ENCODE assay signal across 8 cellular contexts in the genomic region with DNA sequence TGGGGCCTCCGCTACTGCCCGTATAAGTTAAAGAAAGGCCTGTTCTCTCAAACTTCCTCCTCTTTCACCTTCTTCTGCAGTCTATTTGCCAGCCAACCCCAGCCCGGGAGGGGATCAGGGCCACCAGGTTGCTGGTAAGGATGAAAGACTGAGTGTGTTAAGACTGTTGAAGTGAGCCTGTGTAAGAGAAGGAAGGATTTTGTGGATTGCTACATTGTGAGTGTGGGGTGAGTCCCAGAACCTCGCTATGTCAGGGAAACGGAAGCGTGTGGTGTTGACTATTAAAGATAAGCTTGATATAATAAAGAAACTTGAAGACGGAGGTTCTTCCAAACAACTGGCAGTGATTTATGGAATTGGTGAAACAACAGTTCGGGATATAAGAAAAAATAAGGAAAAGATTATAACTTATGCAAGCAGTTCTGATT. TPM values are rescaled to one million over a fixed set of nuclear protein-coding genes. Genes with fewer than 3 reads are reported as not detected.
A peak's percentile ranks its signal among the peaks of the same experiment; 100 is the strongest.
DNase-seq lines count a peak whose midpoint lies in the region; ATAC-seq, FAIRE-seq and TF ChIP-seq lines count a peak whose summit lies in the region.

No MANE protein-coding gene starts in this region.

- TF ChIP-seq CTCF in AG09309 (IDR thresholded peaks at IDR 0.05; ENCODE audit: control insufficient read depth, insufficient read depth, low read depth, low read length, missing control alignments) (no peak), GM12878 (IDR thresholded peaks at IDR 0.05 in 2 of 3, conservative IDR thresholded peaks at IDR 0.05 in 1 of 3; ENCODE audit: control insufficient read depth in 2 of 3, extremely low read depth in 1 of 3, insufficient read depth in 1 of 3, low read depth in 3 of 3, low read length in 3 of 3) (no peak), kidney epithelial cell (IDR thresholded peaks at IDR 0.05; ENCODE audit: insufficient read depth, low read length, poor library complexity, severe bottlenecking) (no peak), testis (IDR thresholded peaks at IDR 0.05) (no peak)

- in situ Hi-C loops in GM12878 (cut with MboI) = loop anchor here (5.0 kb wide), 3 partner anchors 338 to 553 kb away; no protein-coding TSS in a partner anchor

- TF ChIP-seq RAD21 in GM12878 (IDR thresholded peaks at IDR 0.05; ENCODE audit: insufficient read depth, low read depth, low read length) = no peak

- peak overlapping the region; percentile 93 for H3K4me2 ChIP-seq in GM12878 (ENCODE audit: control insufficient read depth, insufficient read depth)

- peak overlapping the region; percentile 78 for H3K27ac ChIP-seq in GM12878 (ENCODE audit: control insufficient read depth, insufficient read depth)
- peak overlapping the region; percentile 83 to 84 for H3K27ac ChIP-seq in testis

- H3K36me3 ChIP-seq in GM12878 (ENCODE audit: control insufficient read depth in 2 of 2, insufficient read depth in 2 of 2, low read length in 1 of 2) (no peaks in the 10 kb centered on the region), kidney epithelial cell (ENCODE audit: control insufficient read depth, insufficient read depth, low read length) (no peaks in the 10 kb centered on the region), testis (ENCODE audit: low read depth, missing control alignments) (no peaks in the 10 kb centered on the region)

- peaks cover 52% of the 10 kb centered on the region for H3K79me2 ChIP-seq in GM12878 (ENCODE audit: control insufficient read depth, insufficient read depth, low read length)

- ATAC-seq in HG02623 (IDR thresholded peaks at IDR 0.05; ENCODE audit: unreplicated experiment) = peak; percentile 1
- ATAC-seq in GM12878 = peak; percentile 6
- ATAC-seq in HG03280 (IDR thresholded peaks at IDR 0.05; ENCODE audit: unreplicated experiment) = no peak
- no peak for ATAC-seq in HG03354 (IDR thresholded peaks at IDR 0.05; ENCODE audit: poor library complexity, severe bottlenecking, unreplicated experiment)

- RAD21 ChIA-PET in GM12878 (lab: Charles Lee; ENCODE audit: unreplicated experiment) = interaction anchor here (0.8 to 3.3 kb wide), 12 partner anchors 11 to 675 kb away, joined by 3 to 71 read pairs (median 6); a partner anchor contains a TSS

- peak overlapping the region; percentile 67 for H3K9ac ChIP-seq in GM12878 (ENCODE audit: control insufficient read depth, insufficient read depth, low read length)

- no peaks in the 10 kb centered on the region for H4K20me1 ChIP-seq in GM12878 (ENCODE audit: control insufficient read depth, insufficient read depth)

- TSS peak; percentile 88 for BruUV-seq in GM12878 (replicated peaks; lab: Mats Ljungman, UMichigan)

- SMC1A ChIA-PET in GM12878 (lab: Charles Lee; ENCODE audit: uncharacterized antibody, unreplicated experiment) = interaction anchor here (1.0 to 3.5 kb wide), 10 partner anchors 39 to 600 kb away, joined by 3 to 46 read pairs (median 5); a partner anchor contains a TSS

- DNase-seq in AG09309 (ENCODE audit: low read depth) = no peak
- DNase-seq in GM12878 (ENCODE audit: low read depth, low spot score) = no peak
- no peak for DNase-seq in kidney epithelial cell (ENCODE audit: low read depth)
- no peak for DNase-seq in testis
- DNase-seq in NCI-H526 treated with DMSO at 0.1 percent for 48 hours (lab: John Stamatoyannopoulos, UW) = no peak

- peak overlapping the region; percentile 85 for H2AFZ ChIP-seq in GM12878 (ENCODE audit: control insufficient read depth, low read depth, low read length)

- TF ChIP-seq POLR2A in GM12878 (IDR thresholded peaks at IDR 0.05; ENCODE audit: low read depth, low read length) = no peak
- no peak for TF ChIP-seq POLR2A in testis (IDR thresholded peaks at IDR 0.05)

- TF ChIP-seq EP300 in GM12878 (IDR thresholded peaks at IDR 0.05; ENCODE audit: borderline replicate concordance in 1 of 2, control insufficient read depth in 1 of 2, low read depth in 2 of 2, low read length in 2 of 2) = no peak

- H3K9me3 ChIP-seq in GM12878 (replicated peaks; ENCODE audit: control insufficient read depth, insufficient read depth, low read length) = no peaks in the 10 kb centered on the region
- no peaks in the 10 kb centered on the region for H3K9me3 ChIP-seq in testis

- 2% methylated on average over 8 of the region's 8 CpGs for WGBS in GM12878 (ENCODE audit: insufficient coverage, insufficient replicate concordance, low lambda C conversion rate, missing lambda C conversion rate)
- WGBS in testis, 2 donors = 8 to 11% methylated on average over 8 of the region's 8 CpGs

- CTCF ChIA-PET in GM12878 (lab: Yijun Ruan, JAX) = interaction anchor here (1.1 to 3.5 kb wide), 7 partner anchors 19 to 601 kb away, joined by 5 to 52 read pairs (median 10); a partner anchor contains a TSS

- no peak for FAIRE-seq in GM12878 (lab: Jason Lieb, UNC)

- H3K4me3 ChIP-seq in AG09309 (ENCODE audit: control insufficient read depth, low read depth, low read length) = peak overlapping the region; percentile 87
- peak overlapping the region; percentile 90 for H3K4me3 ChIP-seq in GM12878
- peak overlapping the region; percentile 76 for H3K4me3 ChIP-seq in kidney epithelial cell (ENCODE audit: low read depth, low read length)
- H3K4me3 ChIP-seq in testis = peak overlapping the region; percentile 90 to 92

- POLR2A ChIA-PET in GM12878 (lab: Charles Lee) = interaction anchor here (0.6 to 3.3 kb wide), 5 partner anchors 19 to 601 kb away, joined by 3 to 43 read pairs (median 6); a partner anchor contains a TSS

- H3K4me1 ChIP-seq in GM12878 (ENCODE audit: control insufficient read depth, insufficient read depth, low read length) (no peaks in the 10 kb centered on the region), testis (peaks cover 10% of the 10 kb centered on the region)

- H3K27me3 ChIP-seq in GM12878 (replicated peaks in 1 of 2; ENCODE audit: control insufficient read depth in 2 of 2, insufficient read depth in 2 of 2, low read length in 1 of 2) = no peaks in the 10 kb centered on the region
- no peaks in the 10 kb centered on the region for H3K27me3 ChIP-seq in kidney epithelial cell (ENCODE audit: control insufficient read depth, insufficient read depth, low read length)
- H3K27me3 ChIP-seq in testis = no peaks in the 10 kb centered on the region

- intact Hi-C loops in GM12878 (cut with micrococcal nuclease; ENCODE audit: unreplicated experiment) = loop anchor here (1.0 to 5.0 kb wide), 4 partner anchors 203 to 337 kb away; no protein-coding TSS in a partner anchor
- intact Hi-C loops in testis (cut with DNase I; ENCODE audit: low total_unique reads) = no loop called here

RNA-seq across cellular contexts. Expression of a gene that starts 0.6 kb away (rescaled TPM):
- 10.9 and 13.3 TPM in 2 replicates for total RNA-seq in GM12878 (2013; cell fraction: nucleolus; rRNA removed)
- total RNA-seq in GM12878 (2014; rRNA removed) = 3.8 and 6.3 TPM in 2 replicates
- total RNA-seq in GM12878 (2014; rRNA removed; fragmentation: Illumina TruSeq; extraction: Trizol) = 11.1 and 11.7 TPM in 2 replicates
- 8.4 and 8.6 TPM in 2 replicates for total RNA-seq in GM12878 (2021)
- 3.1 TPM for polyA plus RNA-seq in GM12878 (2011; ENCODE audit: low read depth)
- polyA plus RNA-seq in GM12878 (2011; rRNA removed) = 11.3 and 20.1 TPM in 2 replicates
- 2.7 and 3.0 TPM in 2 replicates for polyA plus RNA-seq in GM12878 (2011; cell fraction: cytosol; rRNA removed)
- 10.2 and 11.2 TPM in 2 replicates for polyA plus RNA-seq in GM12878 (2011; cell fraction: nucleus; rRNA removed)
- polyA plus RNA-seq in GM12878 (2012) = 4.4 and 9.8 TPM in 2 replicates
- 12.4 and 16.3 TPM in 2 replicates for polyA plus RNA-seq in GM12878 (2014; fragmentation: Illumina TruSeq; extraction: Trizol)
- 1 to 10 TPM; 4.6 to 4.8 TPM for polyA plus RNA-seq in GM12878 (2014; fragmentation: Nextera tagmentation; extraction: Ambion mirVana)
- 7.4 and 8.9 TPM in 2 replicates for polyA plus RNA-seq in GM12878 (2014; rRNA removed)
- 1 to 10 TPM; 7.8 to 8.4 TPM for polyA plus RNA-seq in GM12878 (2016; fragmentation: Nextera tagmentation; extraction: Ambion mirVana)
- 4.2 and 6.8 TPM in 2 replicates for polyA minus RNA-seq in GM12878 (2011; rRNA and poly(A)+ RNA removed)
- 2.2 and 2.7 TPM in 2 replicates for polyA minus RNA-seq in GM12878 (2011; cell fraction: cytosol; rRNA and poly(A)+ RNA removed)
- 5.2 and 5.3 TPM in 2 replicates for polyA minus RNA-seq in GM12878 (2011; cell fraction: nucleus; rRNA and poly(A)+ RNA removed)
- 8.8 and 9.5 TPM in 2 replicates for total RNA-seq in kidney epithelial cell
- 1 to 10 TPM; 6.9 to 9.1 TPM for total RNA-seq in testis
- 9.7 TPM for polyA plus RNA-seq in testis (ENCODE audit: insufficient read depth, low read depth, low replicate concordance)

RNA-seq across cellular contexts. Expression of a gene that starts 0.7 kb away (rescaled TPM):
- 104 and 112 TPM in 2 replicates for total RNA-seq in GM12878 (2013; cell fraction: nucleolus; rRNA removed)
- 15.2 and 19.9 TPM in 2 replicates for total RNA-seq in GM12878 (2014; rRNA removed)
- 31.7 and 35.7 TPM in 2 replicates for total RNA-seq in GM12878 (2014; rRNA removed; fragmentation: Illumina TruSeq; extraction: Trizol)
- 20.6 and 21.4 TPM in 2 replicates for total RNA-seq in GM12878 (2021)
- polyA plus RNA-seq in GM12878 (2011; ENCODE audit: low read depth) = 12.0 TPM
- 30.7 and 58.6 TPM in 2 replicates for polyA plus RNA-seq in GM12878 (2011; rRNA removed)
- polyA plus RNA-seq in GM12878 (2011; cell fraction: cytosol; rRNA removed) = 5.3 and 5.9 TPM in 2 replicates
- 41.7 and 54.9 TPM in 2 replicates for polyA plus RNA-seq in GM12878 (2011; cell fraction: nucleus; rRNA removed)
- polyA plus RNA-seq in GM12878 (2012) = 22.0 and 27.9 TPM in 2 replicates
- polyA plus RNA-seq in GM12878 (2014; fragmentation: Illumina TruSeq; extraction: Trizol) = 62.4 and 72.7 TPM in 2 replicates
- polyA plus RNA-seq in GM12878 (2014; fragmentation: Nextera tagmentation; extraction: Ambion mirVana) = 10 to 100 TPM; 24.5 to 24.7 TPM
- polyA plus RNA-seq in GM12878 (2014; rRNA removed) = 25.7 and 26.9 TPM in 2 replicates
- polyA plus RNA-seq in GM12878 (2016; fragmentation: Nextera tagmentation; extraction: Ambion mirVana) = 10 to 100 TPM; 31.0 to 32.0 TPM
- polyA minus RNA-seq in GM12878 (2011; rRNA and poly(A)+ RNA removed) = 13.8 and 13.9 TPM in 2 replicates
- 4.8 and 5.6 TPM in 2 replicates for polyA minus RNA-seq in GM12878 (2011; cell fraction: cytosol; rRNA and poly(A)+ RNA removed)
- polyA minus RNA-seq in GM12878 (2011; cell fraction: nucleus; rRNA and poly(A)+ RNA removed) = 31.8 and 55.0 TPM in 2 replicates
- 25.5 and 45.7 TPM in 2 replicates for total RNA-seq in kidney epithelial cell
- total RNA-seq in testis = 10 to 100 TPM; 42.5 to 50.9 TPM
- polyA plus RNA-seq in testis (ENCODE audit: insufficient read depth, low read depth, low replicate concordance) = 36.6 TPM

RNA-seq across cellular contexts. Expression of a gene that starts 47.4 kb away (rescaled TPM):
- 40.1 and 41.3 TPM in 2 replicates for total RNA-seq in GM12878 (2013; cell fraction: nucleolus; rRNA removed)
- total RNA-seq in GM12878 (2014; rRNA removed) (15.0 and 16.0 TPM in 2 replicates), GM12878 (2014; rRNA removed; fragmentation: Illumina TruSeq; extraction: Trizol) (11.4 and 12.6 TPM in 2 replicates), GM12878 (2021) (12.7 and 13.3 TPM in 2 replicates), kidney epithelial cell (12.3 and 16.2 TPM in 2 replicates), testis (10 to 100 TPM; 17.6 to 23.6 TPM)
- 3.6 TPM for polyA plus RNA-seq in GM12878 (2011; ENCODE audit: low read depth)
- polyA plus RNA-seq in GM12878 (2011; rRNA removed) (12.5 and 15.1 TPM in 2 replicates), GM12878 (2014; fragmentation: Illumina TruSeq; extraction: Trizol) (14.1 and 14.8 TPM in 2 replicates), GM12878 (2014; fragmentation: Nextera tagmentation; extraction: Ambion mirVana) (1 to 10 TPM; 2.5 to 2.6 TPM), GM12878 (2014; rRNA removed) (12.7 and 13.2 TPM in 2 replicates), GM12878 (2016; fragmentation: Nextera tagmentation; extraction: Ambion mirVana) (1 to 10 TPM; 6.8 to 7.5 TPM), testis (ENCODE audit: insufficient read depth, low read depth, low replicate concordance) (5.1 TPM)
- 15.6 and 18.7 TPM in 2 replicates for polyA plus RNA-seq in GM12878 (2011; cell fraction: cytosol; rRNA removed)
- 14.3 and 15.4 TPM in 2 replicates for polyA plus RNA-seq in GM12878 (2011; cell fraction: nucleus; rRNA removed)
- polyA plus RNA-seq in GM12878 (2012) = 4.3 and 6.8 TPM in 2 replicates
- 40.1 and 42.2 TPM in 2 replicates for polyA minus RNA-seq in GM12878 (2011; rRNA and poly(A)+ RNA removed)
- polyA minus RNA-seq in GM12878 (2011; cell fraction: cytosol; rRNA and poly(A)+ RNA removed) = 13.3 and 17.5 TPM in 2 replicates
- 32.0 and 54.5 TPM in 2 replicates for polyA minus RNA-seq in GM12878 (2011; cell fraction: nucleus; rRNA and poly(A)+ RNA removed)

Comparison
In these comparisons a context has a peak if more than half of its experiments do, and no peak if none do; other contexts are left out.
1. ATAC-seq: peak in HG02623 (single experiment) and GM12878 (single experiment); none in HG03280 (single experiment) and HG03354 (single experiment).
2. Peak in every context shown above with its lines, with median percentiles within 50 percentile points of each other: H3K4me3 ChIP-seq.